ENCODE assay signal across 1 cellular context in genomic region chr2:137940191-137940590, GRCh38.
A peak's percentile ranks its signal among the peaks of the same experiment; 100 is the strongest.
TF ChIP-seq lines count a peak whose summit lies in the region.

No MANE protein-coding gene starts in this region.

TF ChIP-seq in HepG2, 621 proteins besides CTCF, POLR2A, EP300 and RAD21 (continued from another document):
- no peak for TF ChIP-seq SNAPC4 (CRISPR knock-in tag; IDR thresholded peaks at IDR 0.05)
- TF ChIP-seq ATF4 (CRISPR knock-in tag; IDR thresholded peaks at IDR 0.05) = peak in 1 of 2 experiments; percentile 82; a peak in 2 of 4 replicates
- no peak for TF ChIP-seq ZNF34 (CRISPR knock-in tag; IDR thresholded peaks at IDR 0.05; ENCODE audit: borderline replicate concordance)
- TF ChIP-seq ZNF274 (CRISPR knock-in tag; IDR thresholded peaks at IDR 0.05) = no peak
- no peak for TF ChIP-seq NFE2L2 (IDR thresholded peaks at IDR 0.05; ENCODE audit: low read length)
- peak; percentile 33; the same call in 1 of the 2 replicates for TF ChIP-seq ARID5B (CRISPR knock-in tag; IDR thresholded peaks at IDR 0.05)
- no peak for TF ChIP-seq IRF9 (CRISPR knock-in tag; IDR thresholded peaks at IDR 0.05; ENCODE audit: borderline replicate concordance)
- 0 out of 2 replicates have a peak, but pooled peaks have one; percentile 50 for TF ChIP-seq ARNTL (CRISPR knock-in tag; IDR thresholded peaks at IDR 0.05)
- no peak for TF ChIP-seq SMAD3 (CRISPR knock-in tag; IDR thresholded peaks at IDR 0.05)
- TF ChIP-seq ZNF30 (CRISPR knock-in tag; IDR thresholded peaks at IDR 0.05) = no peak
- TF ChIP-seq NR2C2 (CRISPR knock-in tag; IDR thresholded peaks at IDR 0.05; ENCODE audit: borderline replicate concordance) = 0 out of 2 replicates have a peak, but pooled peaks have one; percentile 41
- no peak for TF ChIP-seq ZNF232 (CRISPR knock-in tag; IDR thresholded peaks at IDR 0.05; ENCODE audit: borderline replicate concordance)
- peak; percentile 12; the same call in 1 of the 2 replicates for TF ChIP-seq SNAPC2 (CRISPR knock-in tag; IDR thresholded peaks at IDR 0.05)
- TF ChIP-seq ZNF354B (CRISPR knock-in tag; IDR thresholded peaks at IDR 0.05) = no peak
- TF ChIP-seq SSRP1 (CRISPR knock-in tag; IDR thresholded peaks at IDR 0.05) = no peak
- TF ChIP-seq ZNF678 (CRISPR knock-in tag; IDR thresholded peaks at IDR 0.05) = 0 out of 2 replicates have a peak, but pooled peaks have one; percentile 19
- no peak for TF ChIP-seq NFE2L1 (CRISPR knock-in tag; IDR thresholded peaks at IDR 0.05; ENCODE audit: borderline replicate concordance)
- TF ChIP-seq MAFF (IDR thresholded peaks at IDR 0.05; ENCODE audit: low read depth, low read length) = no peak
- no peak for TF ChIP-seq KIAA2018 (CRISPR knock-in tag; IDR thresholded peaks at IDR 0.05; ENCODE audit: borderline replicate concordance)
- no peak for TF ChIP-seq ZNF704 (CRISPR knock-in tag; IDR thresholded peaks at IDR 0.05; ENCODE audit: borderline replicate concordance)
- no peak for TF ChIP-seq PITX1 (CRISPR knock-in tag; IDR thresholded peaks at IDR 0.05)
- TF ChIP-seq ZNF558 (CRISPR knock-in tag; IDR thresholded peaks at IDR 0.05; ENCODE audit: borderline replicate concordance) = no peak
- TF ChIP-seq DNMT3B (CRISPR knock-in tag; conservative IDR thresholded peaks at IDR 0.05) = no peak
- TF ChIP-seq SRSF4 (IDR thresholded peaks at IDR 0.05; ENCODE audit: low read depth, low read length, poor library complexity, severe bottlenecking) = no peak
- TF ChIP-seq ZNF510 (CRISPR knock-in tag; IDR thresholded peaks at IDR 0.05; ENCODE audit: low read depth) = no peak
- TF ChIP-seq ZBTB33 (CRISPR knock-in tag; IDR thresholded peaks at IDR 0.05) = no peak
- TF ChIP-seq ZSCAN22 (CRISPR knock-in tag; IDR thresholded peaks at IDR 0.05) = 0 out of 2 replicates have a peak, but pooled peaks have one; percentile 38
- no peak for TF ChIP-seq ZNF850 (CRISPR knock-in tag; conservative IDR thresholded peaks at IDR 0.05)
- no peak for TF ChIP-seq ZBTB8A (CRISPR knock-in tag; IDR thresholded peaks at IDR 0.05; ENCODE audit: borderline replicate concordance, low read depth)
